8 cellular contexts compared by ENCODE assay signal in genomic region chr10:5448333-5449048, GRCh38. TPM values are rescaled to one million over a fixed set of nuclear protein-coding genes. Genes with fewer than 3 reads are reported as not detected.
DNase-seq lines count a peak whose midpoint lies in the region; ATAC-seq and TF ChIP-seq lines count a peak whose summit lies in the region.

No MANE protein-coding gene starts in this region.

- peaks cover 34% of the 10 kb centered on the region for H3K36me3 Mint-ChIP-seq in activated CD4-positive, alpha-beta memory T cell treated with anti-CD3 and anti-CD28 coated beads, Interleukin-2, amount 10 ng/mL, durations not matched to agents 7 days and 5 days (ENCODE audit: low read depth)
- peaks cover 8% of the 10 kb centered on the region for H3K36me3 Mint-ChIP-seq in activated CD4-positive, alpha-beta memory T cell treated with anti-CD3 and anti-CD28 coated beads for 36 hours

- CTCF ChIA-PET in activated CD4-positive, alpha-beta memory T cell treated with anti-CD3 and anti-CD28 coated beads, Interleukin-2, amount 10 ng/mL, durations not matched to agents 7 days and 5 days (lab: Charles Lee) = interaction anchor here (2.8 to 9.6 kb wide), 3 partner anchors 13 to 181 kb away, joined by 14 to 204 read pairs (median 19); no protein-coding TSS in a partner anchor
- CTCF ChIA-PET in activated CD4-positive, alpha-beta memory T cell treated with anti-CD3 and anti-CD28 coated beads for 36 hours (lab: Charles Lee) = interaction anchor here (1.5 to 3.3 kb wide), 6 partner anchors 13 to 396 kb away, joined by 3 to 44 read pairs (median 9); no protein-coding TSS in a partner anchor

- H3K27ac ChIP-seq in suprapubic skin = peak overlapping the region; percentile 86

- no peak for TF ChIP-seq CTCF in astrocyte of the spinal cord (IDR thresholded peaks at IDR 0.05; ENCODE audit: low read depth, low read length)
- TF ChIP-seq CTCF in suprapubic skin (IDR thresholded peaks at IDR 0.05) = no peak

- 27% methylated on average over 7 of the region's 7 CpGs for WGBS in suprapubic skin

- peak overlapping the region; percentile 16 for H3K27ac Mint-ChIP-seq in activated CD4-positive, alpha-beta memory T cell treated with anti-CD3 and anti-CD28 coated beads, Interleukin-2, amount 10 ng/mL, durations not matched to agents 7 days and 5 days
- no peak overlapping the region for H3K27ac Mint-ChIP-seq in activated CD4-positive, alpha-beta memory T cell treated with anti-CD3 and anti-CD28 coated beads for 36 hours

- H3K4me1 ChIP-seq in suprapubic skin = peaks cover 39% of the 10 kb centered on the region

- no peaks in the 10 kb centered on the region for H3K9me3 ChIP-seq in suprapubic skin

- no peaks in the 10 kb centered on the region for H3K27me3 ChIP-seq in suprapubic skin

- peaks cover 48% of the 10 kb centered on the region for H3K4me1 Mint-ChIP-seq in activated CD4-positive, alpha-beta memory T cell treated with anti-CD3 and anti-CD28 coated beads, Interleukin-2, amount 10 ng/mL, durations not matched to agents 7 days and 5 days
- peaks cover 33% of the 10 kb centered on the region for H3K4me1 Mint-ChIP-seq in activated CD4-positive, alpha-beta memory T cell treated with anti-CD3 and anti-CD28 coated beads for 36 hours (ENCODE audit: low read depth)

- no peak for DNase-seq in activated CD4-positive, alpha-beta memory T cell treated with anti-CD3 and anti-CD28 coated beads, Interleukin-2, amount 10 ng/mL, durations not matched to agents 7 days and 5 days
- DNase-seq in activated CD4-positive, alpha-beta memory T cell treated with anti-CD3 and anti-CD28 coated beads for 36 hours = no peak
- DNase-seq in astrocyte of the spinal cord (ENCODE audit: low read depth, low spot score) = no peak
- DNase-seq in left colon = no peak
- DNase-seq in suprapubic skin (ENCODE audit: low spot score in 2 of 2) = no peak
- DNase-seq in inferior parietal cortex (ENCODE audit: extremely low spot score) = no peak

- in situ Hi-C loops in astrocyte of the spinal cord (cut with HindIII; ENCODE audit: low sequenced_read_pairs) = no loop called here

- peak overlapping the region; percentile 70 for H3K4me3 ChIP-seq in astrocyte of the spinal cord (ENCODE audit: low read depth, low read length)
- peak overlapping the region; percentile 56 for H3K4me3 ChIP-seq in suprapubic skin

- no peak overlapping the region for H3K4me3 Mint-ChIP-seq in activated CD4-positive, alpha-beta memory T cell treated with anti-CD3 and anti-CD28 coated beads, Interleukin-2, amount 10 ng/mL, durations not matched to agents 7 days and 5 days
- H3K4me3 Mint-ChIP-seq in activated CD4-positive, alpha-beta memory T cell treated with anti-CD3 and anti-CD28 coated beads for 36 hours = no peak overlapping the region

- H3K36me3 ChIP-seq in suprapubic skin = peaks cover 19% of the 10 kb centered on the region

- no peak for TF ChIP-seq EP300 in suprapubic skin (IDR thresholded peaks at IDR 0.05)

- no peaks in the 10 kb centered on the region for H3K27me3 Mint-ChIP-seq in activated CD4-positive, alpha-beta memory T cell treated with anti-CD3 and anti-CD28 coated beads, Interleukin-2, amount 10 ng/mL, durations not matched to agents 7 days and 5 days
- no peaks in the 10 kb centered on the region for H3K27me3 Mint-ChIP-seq in activated CD4-positive, alpha-beta memory T cell treated with anti-CD3 and anti-CD28 coated beads for 36 hours

- intact Hi-C loops in activated CD4-positive, alpha-beta memory T cell treated with anti-CD3 and anti-CD28 coated beads for 36 hours (cut with micrococcal nuclease) = loop anchor here (5.0 kb wide), 1 partner anchor 156 kb away; no protein-coding TSS in a partner anchor
- intact Hi-C loops in left colon (cut with DNase I, micrococcal nuclease) = loop anchor here in 1 of 2 donors (5.0 kb wide), 1 partner anchor 99 kb away; no protein-coding TSS in a partner anchor

- POLR2A ChIA-PET in activated CD4-positive, alpha-beta memory T cell treated with anti-CD3 and anti-CD28 coated beads, Interleukin-2, amount 10 ng/mL, durations not matched to agents 7 days and 5 days (lab: Charles Lee) = interaction anchor here (1.0 to 1.7 kb wide), 3 partner anchors 14 to 175 kb away, joined by 3 to 7 read pairs (median 5); no protein-coding TSS in a partner anchor
- POLR2A ChIA-PET in activated CD4-positive, alpha-beta memory T cell treated with anti-CD3 and anti-CD28 coated beads for 36 hours (lab: Charles Lee) = interaction anchor here (0.9 to 1.0 kb wide), 2 partner anchors 174 to 181 kb away, joined by 3 to 4 read pairs; no protein-coding TSS in a partner anchor

- ATAC-seq in left colon = peak; percentile 57
- no peak for ATAC-seq in GM18868 (IDR thresholded peaks at IDR 0.05; ENCODE audit: unreplicated experiment)
- no peak for ATAC-seq in HG02970 (IDR thresholded peaks at IDR 0.05; ENCODE audit: low FRiP score, unreplicated experiment)

- TF ChIP-seq POLR2A in suprapubic skin (IDR thresholded peaks at IDR 0.05) = no peak

- no peaks in the 10 kb centered on the region for H3K9me3 Mint-ChIP-seq in activated CD4-positive, alpha-beta memory T cell treated with anti-CD3 and anti-CD28 coated beads, Interleukin-2, amount 10 ng/mL, durations not matched to agents 7 days and 5 days
- no peaks in the 10 kb centered on the region for H3K9me3 Mint-ChIP-seq in activated CD4-positive, alpha-beta memory T cell treated with anti-CD3 and anti-CD28 coated beads for 36 hours

RNA-seq across cellular contexts. Expression of gene NET1, which starts 36.1 kb away (rescaled TPM):
- 10 to 100 TPM; 37.1 to 40.0 TPM for total RNA-seq in activated CD4-positive, alpha-beta memory T cell treated with anti-CD3 and anti-CD28 coated beads, Interleukin-2, amount 10 ng/mL, durations not matched to agents 7 days and 5 days
- total RNA-seq in activated CD4-positive, alpha-beta memory T cell treated with anti-CD3 and anti-CD28 coated beads for 36 hours = 10 to 100 TPM; 25.3 to 25.6 TPM
- total RNA-seq in left colon (100 to 1,000 TPM; 307 to 355 TPM), suprapubic skin (10 to 100 TPM; 69.9 to 92.8 (median 76.2) TPM)

RNA-seq across cellular contexts. Expression of gene TUBAL3, which starts 43.9 kb away (rescaled TPM):
- total RNA-seq in activated CD4-positive, alpha-beta memory T cell treated with anti-CD3 and anti-CD28 coated beads, Interleukin-2, amount 10 ng/mL, durations not matched to agents 7 days and 5 days = not detected
- total RNA-seq in activated CD4-positive, alpha-beta memory T cell treated with anti-CD3 and anti-CD28 coated beads for 36 hours = not detected
- total RNA-seq in left colon (10 to 100 TPM; 38.6 to 53.9 TPM), suprapubic skin (1 to 10 TPM in 1 of 4 donors, under 1 TPM in 1, not detected in 2; 0.36 to 1.7 TPM)

RNA-seq across cellular contexts. Expression of gene CALML5, which starts 50.9 kb away (rescaled TPM):
- total RNA-seq in activated CD4-positive, alpha-beta memory T cell treated with anti-CD3 and anti-CD28 coated beads, Interleukin-2, amount 10 ng/mL, durations not matched to agents 7 days and 5 days = not detected
- not detected for total RNA-seq in activated CD4-positive, alpha-beta memory T cell treated with anti-CD3 and anti-CD28 coated beads for 36 hours
- total RNA-seq in left colon (not detected), suprapubic skin (1,000 to 10,000 TPM in 3 of 4 donors, 100 to 1,000 TPM in 1; 429 to 3,135 (median 2,230) TPM)

Comparison
In these comparisons a context has a peak if more than half of its experiments do, and no peak if none do; other contexts are left out.
1. RNA of gene TUBAL3, which starts 43.9 kb away (total RNA-seq): 38.6 to 53.9 TPM in left colon; 0.36 to 1.7 TPM in suprapubic skin, not detected in activated CD4-positive, alpha-beta memory T cell treated with anti-CD3 and anti-CD28 coated beads, Interleukin-2, amount 10 ng/mL, durations not matched to agents 7 days and 5 days and not detected in activated CD4-positive, alpha-beta memory T cell treated with anti-CD3 and anti-CD28 coated beads for 36 hours; every median in the first group is over 10 times any median in the second.
2. RNA of gene CALML5, which starts 50.9 kb away (total RNA-seq): 429 to 3,135 TPM in suprapubic skin; not detected in activated CD4-positive, alpha-beta memory T cell treated with anti-CD3 and anti-CD28 coated beads, Interleukin-2, amount 10 ng/mL, durations not matched to agents 7 days and 5 days, not detected in activated CD4-positive, alpha-beta memory T cell treated with anti-CD3 and anti-CD28 coated beads for 36 hours and not detected in left colon; every median in the first group is over 100 times any median in the second.